In genomic region chr16:87382023-87382785, GRCh38 we compare ENCODE assay signal across 8 cellular contexts. TPM values are rescaled to one million over a fixed set of nuclear protein-coding genes. Genes with fewer than 3 reads are reported as not detected.
DNase-seq lines count a peak whose midpoint lies in the region; ATAC-seq and TF ChIP-seq lines count a peak whose summit lies in the region.

No MANE protein-coding gene starts in this region.

- no peak for TF ChIP-seq EP300 in sigmoid colon (IDR thresholded peaks at IDR 0.05)

- no peaks in the 10 kb centered on the region for H3K27me3 ChIP-seq in GM23248 (replicated peaks; ENCODE audit: insufficient read depth)
- H3K27me3 ChIP-seq in foreskin keratinocyte: no peaks in the 10 kb centered on the region
- H3K27me3 ChIP-seq in sigmoid colon: no peaks in the 10 kb centered on the region

- peak overlapping the region; percentile 90 for H3K9ac ChIP-seq in GM23248

- in situ Hi-C loops in GM23248 (cut with MboI): no loop called here

- intact Hi-C loops in sigmoid colon (cut with DNase I): loop anchor here (10.0 kb wide), 2 partner anchors 473 to 827 kb away; partner anchors contain the start of gene MTHFSD

- H3K4me1 ChIP-seq in GM23248 (ENCODE audit: insufficient read depth) (peaks cover 19% of the 10 kb centered on the region), foreskin keratinocyte (peaks cover 14% of the 10 kb centered on the region), sigmoid colon (peaks cover 0 to 60% (median 60%) of the 10 kb centered on the region in 4 donors)

- 4 to 5% methylated on average over 17 of the region's 17 CpGs for WGBS in GM23248 (ENCODE audit: low coverage in 1 of 2, low lambda C conversion rate in 2 of 2, missing lambda C conversion rate in 2 of 2), 2 experiments
- WGBS in sigmoid colon, 2 donors: 9 to 31% methylated on average over 17 of the region's 17 CpGs

- peaks cover 59% of the 10 kb centered on the region for H3K79me2 ChIP-seq in GM23248 (ENCODE audit: insufficient read depth)

- H3K36me3 ChIP-seq in GM23248 (ENCODE audit: low read depth) (no peaks in the 10 kb centered on the region), sigmoid colon (no peaks in the 10 kb centered on the region)

- H3K9me3 ChIP-seq in GM23248 (ENCODE audit: low read depth) (no peaks in the 10 kb centered on the region), sigmoid colon (no peaks in the 10 kb centered on the region)

- H3F3A ChIP-seq in GM23248 (ENCODE audit: insufficient read depth): peaks cover 30% of the 10 kb centered on the region

- no peak for ATAC-seq in foreskin keratinocyte

- DNase-seq in GM23248: peak; percentile 40
- DNase-seq in SW480 (ENCODE audit: low spot score): peak; percentile 16
- DNase-seq in foreskin keratinocyte: no peak
- peak; percentile 64 for DNase-seq in sigmoid colon
- DNase-seq in globus pallidus (ENCODE audit: low spot score): no peak
- no peak for DNase-seq in amniotic stem cell (lab: John Stamatoyannopoulos, UW)
- no peak for DNase-seq in activated effector memory CD4-positive, alpha-beta T cell treated with Interleukin-2 at 50 U/mL for 16 hours
- no peak for DNase-seq in UCSD-AML1 (lab: John Stamatoyannopoulos, UW; ENCODE audit: unreplicated experiment)

- peak overlapping the region; percentile 47 for H2AFZ ChIP-seq in GM23248

- no peaks in the 10 kb centered on the region; the same call in 1 of the 2 replicates for H4K20me1 ChIP-seq in GM23248 (ENCODE audit: insufficient read depth)

- TF ChIP-seq CTCF in foreskin keratinocyte (conservative IDR thresholded peaks at IDR 0.05): no peak
- no peak for TF ChIP-seq CTCF in sigmoid colon (IDR thresholded peaks at IDR 0.05)

- peak overlapping the region; percentile 95 for H3K4me2 ChIP-seq in GM23248 (ENCODE audit: unreplicated experiment)

- H3K9me2 ChIP-seq in GM23248 (ENCODE audit: insufficient read depth): no peaks in the 10 kb centered on the region

- no peak for TF ChIP-seq POLR2A in sigmoid colon (IDR thresholded peaks at IDR 0.05)

- peak overlapping the region; percentile 89 for H3K27ac ChIP-seq in GM23248
- peak overlapping the region; percentile 8 for H3K27ac ChIP-seq in foreskin keratinocyte
- H3K27ac ChIP-seq in sigmoid colon: peak overlapping the region; percentile 91 to 99 (median 98)

- H3K4me3 ChIP-seq in GM23248 (peak overlapping the region; percentile 81), sigmoid colon (peak overlapping the region; percentile 79 to 96 (median 87))

RNA-seq across cellular contexts. Expression of gene FBXO31, which starts 1.4 kb away (rescaled TPM):
- 31.0 and 46.8 TPM in 2 replicates for total RNA-seq in GM23248 (2014; rRNA removed; shearing (Covaris generic))
- polyA plus RNA-seq in GM23248 (2016; fragmentation: Nextera tagmentation; extraction: Ambion mirVana) (17.5 and 19.3 TPM in 2 replicates), foreskin keratinocyte (10.2 and 12.8 TPM in 2 replicates), sigmoid colon (10 to 100 TPM; 15.0 to 40.0 (median 16.2) TPM)
- total RNA-seq in foreskin keratinocyte (17.5 and 18.1 TPM in 2 replicates), sigmoid colon (100 to 1,000 TPM in 2 of 4 donors, 10 to 100 TPM in 2; 86.7 to 120 (median 98.4) TPM)

RNA-seq across cellular contexts. Expression of gene MAP1LC3B, which starts 9.9 kb away (rescaled TPM):
- 43.3 and 43.9 TPM in 2 replicates for total RNA-seq in GM23248 (2014; rRNA removed; shearing (Covaris generic))
- polyA plus RNA-seq in GM23248 (2016; fragmentation: Nextera tagmentation; extraction: Ambion mirVana): 224 and 226 TPM in 2 replicates
- total RNA-seq in foreskin keratinocyte: 38.5 and 44.2 TPM in 2 replicates
- 47.0 and 51.8 TPM in 2 replicates for polyA plus RNA-seq in foreskin keratinocyte
- total RNA-seq in sigmoid colon: 10 to 100 TPM; 50.0 to 62.6 (median 62.2) TPM
- polyA plus RNA-seq in sigmoid colon: 100 to 1,000 TPM in 1 of 3 donors, 10 to 100 TPM in 2; 48.0 to 137 (median 76.3) TPM

Comparison
In these comparisons a context has a peak if more than half of its experiments do, and no peak if none do; other contexts are left out.
1. DNase-seq: peak in GM23248 (single experiment), SW480 (single experiment) and sigmoid colon (single experiment); none in foreskin keratinocyte (0 of 2), globus pallidus (single experiment), amniotic stem cell (single experiment), activated effector memory CD4-positive, alpha-beta T cell treated with Interleukin-2 at 50 U/mL for 16 hours (single experiment) and UCSD-AML1 (single experiment).
2. H3K27ac ChIP-seq: peak in every context shown above with its lines; median percentile 98 in sigmoid colon; 89 in GM23248; 8 in foreskin keratinocyte.